8 cellular contexts compared by ENCODE assay signal in genomic region chr12:93571854-93572711, GRCh38. TPM values are rescaled to one million over a fixed set of nuclear protein-coding genes. Genes with fewer than 3 reads are reported as not detected.
DNase-seq lines count a peak whose midpoint lies in the region; ATAC-seq and TF ChIP-seq lines count a peak whose summit lies in the region.

TSS of gene SOCS2 (plus strand) at chr12:93572675. CDS start at chr12:93572898, 223 bp downstream.

- no peak for TF ChIP-seq EP300 in suprapubic skin (IDR thresholded peaks at IDR 0.05)

- H3K36me3 ChIP-seq in KMS-11 (ENCODE audit: insufficient read depth), result no peaks in the 10 kb centered on the region
- H3K36me3 ChIP-seq in endocrine pancreas (ENCODE audit: control insufficient read depth, insufficient read depth, low read length), result no peaks in the 10 kb centered on the region
- H3K36me3 ChIP-seq in suprapubic skin, result no peaks in the 10 kb centered on the region

- peak within 1 kb of the TSS; percentile 86 for H2AFZ ChIP-seq in KMS-11 (ENCODE audit: low read depth)

- H3K27ac ChIP-seq in KMS-11, result peak within 1 kb of the TSS; percentile 92
- H3K27ac ChIP-seq in suprapubic skin, result peak within 1 kb of the TSS; percentile 85

- H4K20me1 ChIP-seq in KMS-11 (ENCODE audit: insufficient read depth), result no peaks in the 10 kb centered on the region

- no peaks in the 10 kb centered on the region for H3K4me1 ChIP-seq in KMS-11 (ENCODE audit: low read depth, poor library complexity, severe bottlenecking)
- peaks cover 4% of the 10 kb centered on the region for H3K4me1 ChIP-seq in endocrine pancreas (ENCODE audit: control insufficient read depth, insufficient read depth, low read length)
- peaks cover 40% of the 10 kb centered on the region for H3K4me1 ChIP-seq in mononuclear cell (ENCODE audit: insufficient read depth, low read length)
- H3K4me1 ChIP-seq in suprapubic skin, result peaks cover 48% of the 10 kb centered on the region

- H3K9me3 ChIP-seq in endocrine pancreas (ENCODE audit: control insufficient read depth, low read length) (no peaks in the 10 kb centered on the region), mononuclear cell (ENCODE audit: low read depth, low read length) (no peaks in the 10 kb centered on the region), suprapubic skin (no peaks in the 10 kb centered on the region)

- WGBS in suprapubic skin, result 2% methylated on average over 22 of the region's 71 CpGs

- peak; percentile 23 to 36 for DNase-seq in activated CD4-positive, alpha-beta T cell treated with anti-CD3 and anti-CD28 coated beads for 4 hours
- DNase-seq in suprapubic skin (ENCODE audit: low spot score in 2 of 2), result peak in 1 of 2 donors; percentile 78
- DNase-seq in epidermal melanocyte (ENCODE audit: insufficient read length, low spot score), result no peak

- TF ChIP-seq POLR2A in suprapubic skin (IDR thresholded peaks at IDR 0.05), result no peak

- H3K4me3 ChIP-seq in KMS-11 (IDR thresholded peaks at IDR 0.05; ENCODE audit: insufficient read depth, low read depth, low read length) (no peak within 1 kb of the TSS), endocrine pancreas (ENCODE audit: control insufficient read depth, insufficient read depth, low read length) (peak within 1 kb of the TSS; percentile 69), mononuclear cell (ENCODE audit: low read length) (peak within 1 kb of the TSS; percentile 63), suprapubic skin (peak within 1 kb of the TSS; percentile 73)

- H3K4me2 ChIP-seq in KMS-11, result peak within 1 kb of the TSS; percentile 51

- H3K79me2 ChIP-seq in KMS-11 (ENCODE audit: insufficient read depth, low read depth), result no peaks in the 10 kb centered on the region

- no peaks in the 10 kb centered on the region for H3K27me3 ChIP-seq in KMS-11 (ENCODE audit: insufficient read depth, low read depth)
- H3K27me3 ChIP-seq in endocrine pancreas (ENCODE audit: control insufficient read depth, insufficient read depth, low read length), result no peaks in the 10 kb centered on the region
- H3K27me3 ChIP-seq in mononuclear cell (ENCODE audit: insufficient read depth, low read length), result peaks cover 65% of the 10 kb centered on the region
- peaks cover 19% of the 10 kb centered on the region for H3K27me3 ChIP-seq in suprapubic skin

- ATAC-seq in GM18498 (IDR thresholded peaks at IDR 0.05; ENCODE audit: unreplicated experiment), result peak; percentile 12
- no peak for ATAC-seq in GM21737 (IDR thresholded peaks at IDR 0.05; ENCODE audit: unreplicated experiment)

- TF ChIP-seq CTCF in KMS-11 (conservative IDR thresholded peaks at IDR 0.05; ENCODE audit: low read depth, low read length) (no peak), suprapubic skin (IDR thresholded peaks at IDR 0.05) (peak in 1 of 2 donors; percentile 23)

- H3K9ac ChIP-seq in KMS-11 (peak within 1 kb of the TSS; percentile 90), endocrine pancreas (ENCODE audit: control insufficient read depth, insufficient read depth, low read length) (peak within 1 kb of the TSS; percentile 84)

RNA-seq across cellular contexts. Expression of gene SOCS2, which starts in this region (rescaled TPM):
- 6.9 TPM for total RNA-seq in mononuclear cell
- 10 to 100 TPM in 2 of 4 donors, 1 to 10 TPM in 2; 6.6 to 16.7 (median 10.2) TPM for total RNA-seq in suprapubic skin
